In the genomic region with DNA sequence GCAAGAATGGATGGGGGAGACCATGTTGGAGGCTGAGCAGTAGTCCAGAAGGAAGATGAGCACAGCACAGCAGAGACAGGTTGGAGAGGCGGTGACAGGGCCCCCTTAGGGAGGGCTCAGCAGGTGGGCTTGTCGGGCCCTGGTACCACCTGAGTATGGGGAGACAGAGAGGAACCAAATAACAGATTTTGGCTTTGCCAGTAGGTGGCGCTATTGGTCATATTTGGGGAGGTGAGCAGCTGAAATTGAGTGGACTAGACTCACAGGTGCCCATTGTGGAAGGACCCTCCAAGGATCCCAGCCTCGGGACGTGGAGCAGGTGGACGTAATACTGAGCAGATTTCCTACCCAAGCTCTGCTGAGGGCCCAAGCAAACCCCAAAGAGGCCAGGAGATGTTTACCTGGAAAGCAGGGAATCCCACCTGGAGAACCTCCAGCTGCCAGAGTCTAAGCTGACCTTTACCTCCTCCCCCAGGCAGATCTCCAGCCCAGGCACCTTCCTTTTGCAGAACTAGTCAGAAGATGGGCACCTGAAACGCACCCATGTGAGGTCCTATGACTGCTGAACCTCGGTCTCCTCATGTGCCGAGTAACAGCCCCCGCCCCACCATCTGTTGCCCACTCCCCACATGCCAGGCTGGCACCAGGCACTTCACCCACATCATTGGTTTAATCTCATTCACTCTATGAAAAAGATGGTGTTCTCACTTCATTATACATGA, we compare ENCODE assay signal across 2 cellular contexts.
TF ChIP-seq lines count a peak whose summit lies in the region.

No MANE protein-coding gene starts in this region.

TF ChIP-seq in HEK293T, 16 proteins besides CTCF, POLR2A, EP300 and RAD21 (continued from another document):
- TF ChIP-seq FOXA1 (IDR thresholded peaks at IDR 0.05) (no peak), TARDBP (IDR thresholded peaks at IDR 0.05) (no peak), NFRKB (IDR thresholded peaks at IDR 0.05) (no peak)

TF ChIP-seq in H1, 55 proteins besides CTCF, POLR2A, EP300 and RAD21 (continued from another document):
- TF ChIP-seq, protein P1, sequence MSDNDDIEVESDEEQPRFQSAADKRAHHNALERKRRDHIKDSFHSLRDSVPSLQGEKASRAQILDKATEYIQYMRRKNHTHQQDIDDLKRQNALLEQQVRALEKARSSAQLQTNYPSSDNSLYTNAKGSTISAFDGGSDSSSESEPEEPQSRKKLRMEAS (IDR thresholded peaks at IDR 0.05): no peak
- TF ChIP-seq, protein P2, sequence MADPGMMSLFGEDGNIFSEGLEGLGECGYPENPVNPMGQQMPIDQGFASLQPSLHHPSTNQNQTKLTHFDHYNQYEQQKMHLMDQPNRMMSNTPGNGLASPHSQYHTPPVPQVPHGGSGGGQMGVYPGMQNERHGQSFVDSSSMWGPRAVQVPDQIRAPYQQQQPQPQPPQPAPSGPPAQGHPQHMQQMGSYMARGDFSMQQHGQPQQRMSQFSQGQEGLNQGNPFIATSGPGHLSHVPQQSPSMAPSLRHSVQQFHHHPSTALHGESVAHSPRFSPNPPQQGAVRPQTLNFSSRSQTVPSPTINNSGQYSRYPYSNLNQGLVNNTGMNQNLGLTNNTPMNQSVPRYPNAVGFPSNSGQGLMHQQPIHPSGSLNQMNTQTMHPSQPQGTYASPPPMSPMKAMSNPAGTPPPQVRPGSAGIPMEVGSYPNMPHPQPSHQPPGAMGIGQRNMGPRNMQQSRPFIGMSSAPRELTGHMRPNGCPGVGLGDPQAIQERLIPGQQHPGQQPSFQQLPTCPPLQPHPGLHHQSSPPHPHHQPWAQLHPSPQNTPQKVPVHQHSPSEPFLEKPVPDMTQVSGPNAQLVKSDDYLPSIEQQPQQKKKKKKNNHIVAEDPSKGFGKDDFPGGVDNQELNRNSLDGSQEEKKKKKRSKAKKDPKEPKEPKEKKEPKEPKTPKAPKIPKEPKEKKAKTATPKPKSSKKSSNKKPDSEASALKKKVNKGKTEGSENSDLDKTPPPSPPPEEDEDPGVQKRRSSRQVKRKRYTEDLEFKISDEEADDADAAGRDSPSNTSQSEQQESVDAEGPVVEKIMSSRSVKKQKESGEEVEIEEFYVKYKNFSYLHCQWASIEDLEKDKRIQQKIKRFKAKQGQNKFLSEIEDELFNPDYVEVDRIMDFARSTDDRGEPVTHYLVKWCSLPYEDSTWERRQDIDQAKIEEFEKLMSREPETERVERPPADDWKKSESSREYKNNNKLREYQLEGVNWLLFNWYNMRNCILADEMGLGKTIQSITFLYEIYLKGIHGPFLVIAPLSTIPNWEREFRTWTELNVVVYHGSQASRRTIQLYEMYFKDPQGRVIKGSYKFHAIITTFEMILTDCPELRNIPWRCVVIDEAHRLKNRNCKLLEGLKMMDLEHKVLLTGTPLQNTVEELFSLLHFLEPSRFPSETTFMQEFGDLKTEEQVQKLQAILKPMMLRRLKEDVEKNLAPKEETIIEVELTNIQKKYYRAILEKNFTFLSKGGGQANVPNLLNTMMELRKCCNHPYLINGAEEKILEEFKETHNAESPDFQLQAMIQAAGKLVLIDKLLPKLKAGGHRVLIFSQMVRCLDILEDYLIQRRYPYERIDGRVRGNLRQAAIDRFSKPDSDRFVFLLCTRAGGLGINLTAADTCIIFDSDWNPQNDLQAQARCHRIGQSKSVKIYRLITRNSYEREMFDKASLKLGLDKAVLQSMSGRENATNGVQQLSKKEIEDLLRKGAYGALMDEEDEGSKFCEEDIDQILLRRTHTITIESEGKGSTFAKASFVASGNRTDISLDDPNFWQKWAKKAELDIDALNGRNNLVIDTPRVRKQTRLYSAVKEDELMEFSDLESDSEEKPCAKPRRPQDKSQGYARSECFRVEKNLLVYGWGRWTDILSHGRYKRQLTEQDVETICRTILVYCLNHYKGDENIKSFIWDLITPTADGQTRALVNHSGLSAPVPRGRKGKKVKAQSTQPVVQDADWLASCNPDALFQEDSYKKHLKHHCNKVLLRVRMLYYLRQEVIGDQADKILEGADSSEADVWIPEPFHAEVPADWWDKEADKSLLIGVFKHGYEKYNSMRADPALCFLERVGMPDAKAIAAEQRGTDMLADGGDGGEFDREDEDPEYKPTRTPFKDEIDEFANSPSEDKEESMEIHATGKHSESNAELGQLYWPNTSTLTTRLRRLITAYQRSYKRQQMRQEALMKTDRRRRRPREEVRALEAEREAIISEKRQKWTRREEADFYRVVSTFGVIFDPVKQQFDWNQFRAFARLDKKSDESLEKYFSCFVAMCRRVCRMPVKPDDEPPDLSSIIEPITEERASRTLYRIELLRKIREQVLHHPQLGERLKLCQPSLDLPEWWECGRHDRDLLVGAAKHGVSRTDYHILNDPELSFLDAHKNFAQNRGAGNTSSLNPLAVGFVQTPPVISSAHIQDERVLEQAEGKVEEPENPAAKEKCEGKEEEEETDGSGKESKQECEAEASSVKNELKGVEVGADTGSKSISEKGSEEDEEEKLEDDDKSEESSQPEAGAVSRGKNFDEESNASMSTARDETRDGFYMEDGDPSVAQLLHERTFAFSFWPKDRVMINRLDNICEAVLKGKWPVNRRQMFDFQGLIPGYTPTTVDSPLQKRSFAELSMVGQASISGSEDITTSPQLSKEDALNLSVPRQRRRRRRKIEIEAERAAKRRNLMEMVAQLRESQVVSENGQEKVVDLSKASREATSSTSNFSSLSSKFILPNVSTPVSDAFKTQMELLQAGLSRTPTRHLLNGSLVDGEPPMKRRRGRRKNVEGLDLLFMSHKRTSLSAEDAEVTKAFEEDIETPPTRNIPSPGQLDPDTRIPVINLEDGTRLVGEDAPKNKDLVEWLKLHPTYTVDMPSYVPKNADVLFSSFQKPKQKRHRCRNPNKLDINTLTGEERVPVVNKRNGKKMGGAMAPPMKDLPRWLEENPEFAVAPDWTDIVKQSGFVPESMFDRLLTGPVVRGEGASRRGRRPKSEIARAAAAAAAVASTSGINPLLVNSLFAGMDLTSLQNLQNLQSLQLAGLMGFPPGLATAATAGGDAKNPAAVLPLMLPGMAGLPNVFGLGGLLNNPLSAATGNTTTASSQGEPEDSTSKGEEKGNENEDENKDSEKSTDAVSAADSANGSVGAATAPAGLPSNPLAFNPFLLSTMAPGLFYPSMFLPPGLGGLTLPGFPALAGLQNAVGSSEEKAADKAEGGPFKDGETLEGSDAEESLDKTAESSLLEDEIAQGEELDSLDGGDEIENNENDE (IDR thresholded peaks at IDR 0.05; ENCODE audit: insufficient replicate concordance, low read length): no peak
- no peak for TF ChIP-seq CTBP2 (IDR thresholded peaks at IDR 0.05; ENCODE audit: borderline replicate concordance, insufficient read depth, insufficient read length, low read length)
- no peak for TF ChIP-seq NRF1 (IDR thresholded peaks at IDR 0.05; ENCODE audit: low read depth, low read length)
- no peak for TF ChIP-seq CEBPB (IDR thresholded peaks at IDR 0.05; ENCODE audit: low read depth, low read length)
- TF ChIP-seq ZNF274 (IDR thresholded peaks at IDR 0.05; ENCODE audit: borderline replicate concordance, extremely low read depth, low read length): no peak
- TF ChIP-seq RXRA (IDR thresholded peaks at IDR 0.05; ENCODE audit: insufficient read depth, low read depth, low read length): no peak
- no peak for TF ChIP-seq NANOG (IDR thresholded peaks at IDR 0.05; ENCODE audit: insufficient read depth, low read depth, low read length, poor library complexity, severe bottlenecking)
- TF ChIP-seq, protein P3, sequence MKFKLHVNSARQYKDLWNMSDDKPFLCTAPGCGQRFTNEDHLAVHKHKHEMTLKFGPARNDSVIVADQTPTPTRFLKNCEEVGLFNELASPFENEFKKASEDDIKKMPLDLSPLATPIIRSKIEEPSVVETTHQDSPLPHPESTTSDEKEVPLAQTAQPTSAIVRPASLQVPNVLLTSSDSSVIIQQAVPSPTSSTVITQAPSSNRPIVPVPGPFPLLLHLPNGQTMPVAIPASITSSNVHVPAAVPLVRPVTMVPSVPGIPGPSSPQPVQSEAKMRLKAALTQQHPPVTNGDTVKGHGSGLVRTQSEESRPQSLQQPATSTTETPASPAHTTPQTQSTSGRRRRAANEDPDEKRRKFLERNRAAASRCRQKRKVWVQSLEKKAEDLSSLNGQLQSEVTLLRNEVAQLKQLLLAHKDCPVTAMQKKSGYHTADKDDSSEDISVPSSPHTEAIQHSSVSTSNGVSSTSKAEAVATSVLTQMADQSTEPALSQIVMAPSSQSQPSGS (IDR thresholded peaks at IDR 0.05; ENCODE audit: low read length): no peak
